In the genomic region with DNA sequence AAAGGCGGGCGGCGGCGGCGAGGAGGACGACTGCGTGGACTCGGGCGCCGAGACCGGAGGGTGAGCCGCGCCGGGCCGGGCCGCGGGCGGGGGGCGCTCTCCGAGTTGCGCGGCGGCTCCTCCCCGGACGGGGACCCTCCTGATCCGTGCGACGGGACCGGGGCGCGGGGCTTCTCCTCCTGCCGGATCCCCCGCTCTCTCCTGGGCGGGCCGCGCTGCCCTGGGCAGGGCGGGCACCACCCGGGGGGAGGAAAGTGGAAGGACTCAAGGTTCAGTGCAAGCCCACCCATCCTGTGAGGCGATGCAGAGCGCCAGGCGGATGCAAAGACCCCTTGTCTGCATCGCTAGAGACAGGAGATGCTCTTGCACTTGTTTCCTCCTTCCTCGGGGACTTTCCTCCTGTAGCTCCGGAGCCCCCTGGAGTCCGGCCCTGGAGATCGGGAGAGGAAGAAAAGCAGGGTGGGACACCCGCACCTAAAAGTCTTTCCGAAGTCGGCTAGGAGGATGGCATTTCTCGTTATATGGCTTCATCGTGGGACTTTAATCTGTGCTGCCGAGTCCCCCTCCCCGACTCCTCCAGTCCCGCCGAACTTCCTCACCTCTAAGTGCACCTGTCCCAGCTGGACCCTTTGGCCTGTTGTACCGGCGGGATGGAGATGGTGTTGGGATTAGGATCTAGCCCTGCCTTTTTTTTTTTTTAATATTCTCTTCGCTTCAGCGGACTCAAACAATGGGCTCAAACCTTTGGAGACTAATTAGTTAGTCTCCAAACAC, we compare ENCODE assay signal across 8 cellular contexts. TPM values are rescaled to one million over a fixed set of nuclear protein-coding genes. Genes with fewer than 3 reads are reported as not detected.
A peak's percentile ranks its signal among the peaks of the same experiment; 100 is the strongest.
DNase-seq lines count a peak whose midpoint lies in the region; ATAC-seq and TF ChIP-seq lines count a peak whose summit lies in the region.

No MANE protein-coding gene starts in this region.

- H3K36me3 Mint-ChIP-seq in T-helper 17 cell (ENCODE audit: low read depth) = peaks cover 4% of the 10 kb centered on the region

- peak overlapping the region; percentile 88 for H3K4me2 ChIP-seq in fibroblast of lung (ENCODE audit: extremely low read depth, insufficient read depth, low read length)

- peak; percentile 22 for ATAC-seq in HG02970 (IDR thresholded peaks at IDR 0.05; ENCODE audit: low FRiP score, unreplicated experiment)
- no peak for ATAC-seq in T-helper 17 cell
- ATAC-seq in HG03571 (IDR thresholded peaks at IDR 0.05; ENCODE audit: unreplicated experiment) = no peak

- H4K20me1 ChIP-seq in fibroblast of lung (ENCODE audit: control insufficient read depth, extremely low read depth, insufficient read depth, low read length) = no peaks in the 10 kb centered on the region

- no peak overlapping the region for H3K27ac Mint-ChIP-seq in T-helper 17 cell

- peak overlapping the region; percentile 76 for H3K4me3 Mint-ChIP-seq in T-helper 17 cell

- H3K27ac ChIP-seq in fibroblast of lung (ENCODE audit: insufficient read depth, low read length) (no peak overlapping the region), neutrophil (no peak overlapping the region)

- TF ChIP-seq CTCF in fibroblast of lung (conservative IDR thresholded peaks at IDR 0.05 in 1 of 2, IDR thresholded peaks at IDR 0.05 in 1 of 2; ENCODE audit: low read depth in 1 of 2, low read length in 2 of 2) = peak in 1 of 2 donors; percentile 6
- TF ChIP-seq CTCF in neutrophil (IDR thresholded peaks at IDR 0.05) = no peak

- no peaks in the 10 kb centered on the region for H3K9me3 ChIP-seq in T-helper 17 cell (ENCODE audit: control insufficient read depth, low read length, poor library complexity, severe bottlenecking)
- no peaks in the 10 kb centered on the region for H3K9me3 ChIP-seq in fibroblast of lung (ENCODE audit: control insufficient read depth, insufficient read depth, low read depth, low read length)
- no peaks in the 10 kb centered on the region for H3K9me3 ChIP-seq in neutrophil

- H3K4me3 ChIP-seq in GM08714 (ENCODE audit: low read length) (peak overlapping the region; percentile 59), fibroblast of lung (replicated peaks in 1 of 4; ENCODE audit: control extremely low read depth in 1 of 4, insufficient read depth in 1 of 4, low read depth in 3 of 4, low read length in 4 of 4) (peak overlapping the region; percentile 54 to 80 (median 72)), neutrophil (ENCODE audit: low read depth in 1 of 2, low read length in 1 of 2) (peak overlapping the region; percentile 18 to 24)

- H3K27me3 ChIP-seq in fibroblast of lung (ENCODE audit: control insufficient read depth, insufficient read depth, low read length) (no peaks in the 10 kb centered on the region), neutrophil (peaks cover 78% of the 10 kb centered on the region)

- H3K79me2 ChIP-seq in fibroblast of lung (ENCODE audit: control insufficient read depth, insufficient read depth, low read length) = no peaks in the 10 kb centered on the region

- no peak for DNase-seq in T-helper 17 cell
- peak in 1 of 2 donors; percentile 7 for DNase-seq in fibroblast of lung (ENCODE audit: low read depth in 2 of 2)
- no peak for DNase-seq in erythroblast (lab: John Stamatoyannopoulos, UW)
- DNase-seq in DMS79 (lab: John Stamatoyannopoulos, UW) = no peak

- TF ChIP-seq POLR2A in erythroblast (IDR thresholded peaks at IDR 0.05; ENCODE audit: low read length) = no peak

- H3K27me3 Mint-ChIP-seq in T-helper 17 cell = peaks cover 71% of the 10 kb centered on the region

- peak overlapping the region; percentile 36 for H3K9ac ChIP-seq in fibroblast of lung (ENCODE audit: insufficient read depth, low read length)

- peak overlapping the region; percentile 92 for H2AFZ ChIP-seq in fibroblast of lung (ENCODE audit: low read length)

- H3K36me3 ChIP-seq in fibroblast of lung (ENCODE audit: control insufficient read depth, insufficient read depth, low read length) = no peaks in the 10 kb centered on the region
- H3K36me3 ChIP-seq in neutrophil = no peaks in the 10 kb centered on the region

- peaks cover 7% of the 10 kb centered on the region for H3K4me1 Mint-ChIP-seq in T-helper 17 cell

- peaks cover 3% of the 10 kb centered on the region for H3K4me1 ChIP-seq in fibroblast of lung (ENCODE audit: control insufficient read depth, extremely low read depth, insufficient read depth, low read length)
- H3K4me1 ChIP-seq in neutrophil (ENCODE audit: control insufficient read depth in 1 of 2, insufficient read depth in 1 of 2, low read depth in 1 of 2, low read length in 1 of 2) = peaks cover 9% of the 10 kb centered on the region in 2 experiments

RNA-seq across cellular contexts. Expression of gene FAM124A, which starts 0.5 kb away (rescaled TPM):
- under 1 TPM in 1 of 2 donors, not detected in 1; 0.29 TPM for total RNA-seq in T-helper 17 cell
- 2.6 and 4.8 TPM in 2 replicates for total RNA-seq in fibroblast of lung
- polyA plus RNA-seq in fibroblast of lung = 1.7 and 3.2 TPM in 2 replicates
- polyA plus RNA-seq in fibroblast of lung (2012) = 1.8 and 2.7 TPM in 2 replicates
- 3.0 and 5.4 TPM in 2 replicates for polyA minus RNA-seq in fibroblast of lung (ENCODE audit: low replicate concordance)

Comparison
In these comparisons a context has a peak if more than half of its experiments do, and no peak if none do; other contexts are left out.
1. H3K4me3 ChIP-seq: peak in every context shown above with its lines; median percentile 72 in fibroblast of lung; 59 in GM08714; 21 in neutrophil.